ENCODE assay signal across 9 cellular contexts in genomic region chr10:12419279-12419847, GRCh38.
DNase-seq lines count a peak whose midpoint lies in the region; ATAC-seq and TF ChIP-seq lines count a peak whose summit lies in the region.
"Had no signal": no experiment of that assay in that cellular context is flagged by ENCODE, and none has a peak within 500 bp of the region (broad histone marks: within the 10 kb centered on the region; RNA-seq: fewer than 3 reads in every experiment).

No MANE protein-coding gene starts in this region.

- H3K9me3 ChIP-seq in skeletal muscle satellite cell (replicated peaks; ENCODE audit: low read length): no peaks in the 10 kb centered on the region

- in situ Hi-C loops in GM13977 (cut with MboI; ENCODE audit: low pct_unique_long_range_greater_than_20kb, low sequenced_read_pairs, unreplicated experiment): no loop called here

- H3K4me1 Mint-ChIP-seq in activated CD4-positive, alpha-beta T cell treated with anti-CD3 and anti-CD28 coated beads for 36 hours: peaks cover 36% of the 10 kb centered on the region

- POLR2A ChIA-PET in activated CD4-positive, alpha-beta T cell treated with anti-CD3 and anti-CD28 coated beads for 36 hours (lab: Charles Lee): interaction anchor here (0.5 to 0.7 kb wide), 3 partner anchors 46 to 1183 kb away, joined by 3 to 12 read pairs (median 3); no protein-coding TSS in a partner anchor

- H3K27ac Mint-ChIP-seq in activated CD4-positive, alpha-beta T cell treated with anti-CD3 and anti-CD28 coated beads for 36 hours: peak overlapping the region; percentile 73

- H3K27me3 ChIP-seq in skeletal muscle satellite cell (ENCODE audit: control insufficient read depth, insufficient read depth, low read length): peaks cover 12% of the 10 kb centered on the region

- H3K4me1 ChIP-seq in skeletal muscle satellite cell (ENCODE audit: control insufficient read depth, insufficient read depth, low read length): peaks cover 17% of the 10 kb centered on the region

- peak; percentile 98 for ATAC-seq in activated CD4-positive, alpha-beta T cell treated with anti-CD3 and anti-CD28 coated beads for 36 hours

- CTCF ChIA-PET in activated CD4-positive, alpha-beta T cell treated with anti-CD3 and anti-CD28 coated beads for 36 hours (lab: Charles Lee): interaction anchor here (0.6 to 0.7 kb wide), 3 partner anchors 12 to 234 kb away, joined by 3 to 4 read pairs (median 3); no protein-coding TSS in a partner anchor

- no peaks in the 10 kb centered on the region for H3K27me3 Mint-ChIP-seq in activated CD4-positive, alpha-beta T cell treated with anti-CD3 and anti-CD28 coated beads for 36 hours

- intact Hi-C loops in activated CD4-positive, alpha-beta T cell treated with anti-CD3 and anti-CD28 coated beads for 36 hours (cut with DNase I, micrococcal nuclease): loop anchor here (1.0 to 10.0 kb wide), 5 partner anchors 29 to 295 kb away; partner anchors contain the start of gene SEC61A2 (in 1 of the 2)

- no peaks in the 10 kb centered on the region for H3K9me3 Mint-ChIP-seq in activated CD4-positive, alpha-beta T cell treated with anti-CD3 and anti-CD28 coated beads for 36 hours (ENCODE audit: low read depth)
- H3K9me3 Mint-ChIP-seq: nephron had no signal

- H3K4me3 ChIP-seq in choroid plexus epithelial cell (ENCODE audit: low read depth, low read length) (no peak overlapping the region), skeletal muscle satellite cell (ENCODE audit: low read length) (no peak overlapping the region)

- no peaks in the 10 kb centered on the region for H3K36me3 Mint-ChIP-seq in activated CD4-positive, alpha-beta T cell treated with anti-CD3 and anti-CD28 coated beads for 36 hours (ENCODE audit: low read depth)

- H3K9ac ChIP-seq in skeletal muscle satellite cell (ENCODE audit: low read depth, low read length): no peak overlapping the region

- TF ChIP-seq CTCF in GM13977 (IDR thresholded peaks at IDR 0.05; ENCODE audit: extremely low read depth, insufficient read depth, missing control alignments) (no peak), choroid plexus epithelial cell (conservative IDR thresholded peaks at IDR 0.05; ENCODE audit: low read depth, low read length) (no peak)

- H3K4me3 Mint-ChIP-seq in activated CD4-positive, alpha-beta T cell treated with anti-CD3 and anti-CD28 coated beads for 36 hours: peak overlapping the region; percentile 30
- H3K4me3 Mint-ChIP-seq: nephron had no signal

- H3K36me3 ChIP-seq in skeletal muscle satellite cell (ENCODE audit: insufficient read depth, low read length): no peaks in the 10 kb centered on the region

- DNase-seq in GM13977 (ENCODE audit: low spot score) (peak; percentile 36), choroid plexus epithelial cell (ENCODE audit: low read depth) (peak; percentile 97), NCI-H2196 treated with DMSO at 0.1 percent for 48 hours (lab: John Stamatoyannopoulos, UW; ENCODE audit: unreplicated experiment) (no peak), ecto neural progenitor cell (ENCODE audit: low spot score) (no peak), SK-N-DZ (ENCODE audit: low spot score) (no peak), NCI-H1694 (lab: John Stamatoyannopoulos, UW) (no peak)
- DNase-seq in activated CD4-positive, alpha-beta T cell treated with anti-CD3 and anti-CD28 coated beads for 36 hours: peak; percentile 88

- H3K4me2 ChIP-seq in skeletal muscle satellite cell (ENCODE audit: low read length): peak overlapping the region; percentile 37

Comparison
In these comparisons a context has a peak if more than half of its experiments do, and no peak if none do; other contexts are left out.
1. DNase-seq: peak in GM13977 (single experiment), activated CD4-positive, alpha-beta T cell treated with anti-CD3 and anti-CD28 coated beads for 36 hours (single experiment) and choroid plexus epithelial cell (single experiment); none in NCI-H2196 treated with DMSO at 0.1 percent for 48 hours (single experiment), ecto neural progenitor cell (single experiment), SK-N-DZ (single experiment) and NCI-H1694 (single experiment).